Comparison of ENCODE assay signal across 38 cellular contexts in the genomic region with DNA sequence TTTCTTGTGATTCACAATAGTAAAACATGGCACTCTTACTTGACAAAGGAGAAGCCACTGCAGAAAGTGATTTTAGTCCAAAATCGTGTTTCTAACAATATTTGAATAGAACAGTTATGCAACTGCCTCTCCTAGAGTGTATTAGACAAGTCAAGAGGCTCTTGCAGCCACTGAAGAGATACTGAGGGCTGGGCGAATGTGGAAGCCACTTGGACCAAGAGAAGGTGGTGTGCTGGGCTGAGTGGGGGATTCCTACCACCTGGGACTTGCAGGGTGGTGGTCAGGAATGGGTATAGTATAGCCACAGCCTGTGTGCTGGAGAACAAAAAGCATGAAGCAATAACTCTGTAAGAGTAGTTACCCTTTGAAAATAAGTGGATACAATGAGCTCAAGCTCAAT.
"Had no signal": no experiment of that assay in that cellular context is flagged by ENCODE, and none has a peak within 500 bp of the region (broad histone marks: within the 10 kb centered on the region; RNA-seq: fewer than 3 reads in every experiment).

No MANE protein-coding gene starts in this region.

- H3K4me3 ChIP-seq: adrenal gland, body of pancreas, breast epithelium had no signal

- H3K4me1 ChIP-seq: adrenal gland, body of pancreas, breast epithelium had no signal

- H3K27me3 Mint-ChIP-seq: activated T-helper 17 cell treated with anti-CD3 and anti-CD28 coated beads, Interleukin-2, amount 50 U/mL, for 72 hours; central memory CD8-positive, alpha-beta T cell had no signal

- FAIRE-seq: astrocyte, TTC549 had no signal

- H3K27ac Mint-ChIP-seq: activated B cell treated with CpG ODN at 0.5 μM for 24 hours; activated CD4-positive, alpha-beta memory T cell treated with anti-CD3 and anti-CD28 coated beads for 36 hours; activated CD4-positive, alpha-beta T cell treated with anti-CD3 and anti-CD28 coated beads, Interleukin-2, amount 10 ng/mL, durations not matched to agents 24 days and 14 days; activated CD8-positive, alpha-beta T cell treated with anti-CD3 and anti-CD28 coated beads for 36 hours; activated naive CD4-positive, alpha-beta T cell treated with anti-CD3 and anti-CD28 coated beads for 36 hours; activated naive CD4-positive, alpha-beta T cell treated with anti-CD3 and anti-CD28 coated beads, Interleukin-2, amount 50 U/mL, for 72 hours; activated naive CD8-positive, alpha-beta T cell treated with anti-CD3 and anti-CD28 coated beads for 36 hours; activated T-cell treated with anti-CD3 and anti-CD28 coated beads, Interleukin-2, amount 50 U/mL, for 72 hours; activated T-helper 1 cell treated with anti-CD3 and anti-CD28 coated beads, Interleukin-12 subunit alpha, Interleukin-12 subunit beta, Interleukin-2, Interleukin-4 antibody, amounts not matched to agents 30 ng/mL and 10 ng/mL and 1 ng/mL, durations not matched to agents 14 hours and 24 hours and 36 hours; activated T-helper 17 cell treated with anti-CD3 and anti-CD28 coated beads, Interleukin-2, amount 50 U/mL, for 72 hours; T-helper 1 cell treated with Interleukin-12 subunit alpha and Interleukin-12 subunit beta and Interleukin-4 antibody, amounts not matched to agents 30 μg/mL and 1 μg/mL, for 36 hours; T-helper 2 cell treated with Interferon-gamma antibody and Interleukin-4, amounts not matched to agents 5 μg/mL and 100 μg/mL, for 36 hours had no signal

- ATAC-seq: activated CD8-positive, alpha-beta T cell treated with anti-CD3 and anti-CD28 coated beads for 36 hours; activated naive CD4-positive, alpha-beta T cell treated with anti-CD3 and anti-CD28 coated beads, Interleukin-2, amount 50 U/mL, for 72 hours; activated T-cell treated with anti-CD3 and anti-CD28 coated beads, Interleukin-2, amount 50 U/mL, for 4 hours; activated T-cell treated with anti-CD3 and anti-CD28 coated beads, Interleukin-2, amount 50 U/mL, for 72 hours; activated T-helper 17 cell treated with anti-CD3 and anti-CD28 coated beads, Interleukin-2, amount 50 U/mL, for 72 hours; body of pancreas had no signal

- DNase-seq: activated B cell treated with CpG ODN at 0.5 μM for 24 hours; activated CD4-positive, alpha-beta memory T cell treated with anti-CD3 and anti-CD28 coated beads for 36 hours; activated CD4-positive, alpha-beta T cell treated with anti-CD3 and anti-CD28 coated beads for 4 hours; activated CD4-positive, alpha-beta T cell treated with anti-CD3 and anti-CD28 coated beads, Interleukin-2, amount 10 ng/mL, durations not matched to agents 24 days and 14 days; activated CD4-positive, alpha-beta T cell treated with anti-CD3 and anti-CD28 coated beads, Interleukin-2, amount 50 U/mL, for 1 hour; activated CD4-positive, alpha-beta T cell treated with anti-CD3 and anti-CD28 coated beads, Interleukin-2, amount 50 U/mL, for 4 hours; activated CD4-positive, CD25-positive, alpha-beta regulatory T cell treated with anti-CD3 and anti-CD28 coated beads, Interleukin-2, amount 50 U/mL, for 72 hours; activated CD8-positive, alpha-beta memory T cell treated with anti-CD3 and anti-CD28 coated beads, Interleukin-2, amount 50 U/mL, for 4 hours; activated CD8-positive, alpha-beta T cell treated with anti-CD3 and anti-CD28 coated beads for 36 hours; activated effector memory CD4-positive, alpha-beta T cell treated with anti-CD3 and anti-CD28 coated beads, Interleukin-2, amount 50 U/mL, for 16 hours; activated gamma-delta T cell treated with Interleukin-2 at 50 U/mL for 16 hours; activated naive CD4-positive, alpha-beta T cell; activated naive CD4-positive, alpha-beta T cell treated with anti-CD3 and anti-CD28 coated beads for 36 hours; activated naive CD4-positive, alpha-beta T cell treated with anti-CD3 and anti-CD28 coated beads, Interleukin-2, amount 50 U/mL, for 16 hours; activated naive CD8-positive, alpha-beta T cell treated with anti-CD3 and anti-CD28 coated beads for 36 hours; activated T-cell treated with anti-CD3 and anti-CD28 coated beads for 4 hours; activated T-cell treated with anti-CD3 and anti-CD28 coated beads, Interleukin-2, amount 50 U/mL, for 1 hour; activated T-cell treated with anti-CD3 and anti-CD28 coated beads, Interleukin-2, amount 50 U/mL, for 4 hours; activated T-cell treated with anti-CD3 and anti-CD28 coated beads, Interleukin-2, amount 50 U/mL, for 72 hours; adrenal gland; amniotic stem cell; aorta; body of pancreas; brain microvascular endothelial cell; cerebellar nuclear complex; T-helper 1 cell; T-helper 2 cell; T-helper 9 cell had no signal

- H3K36me3 ChIP-seq: adrenal gland, brain microvascular endothelial cell, breast epithelium had no signal

- H3K36me3 Mint-ChIP-seq: activated CD4-positive, alpha-beta memory T cell treated with anti-CD3 and anti-CD28 coated beads for 36 hours; activated naive CD4-positive, alpha-beta T cell treated with anti-CD3 and anti-CD28 coated beads, Interleukin-2, amount 50 U/mL, for 72 hours; activated naive CD8-positive, alpha-beta T cell treated with anti-CD3 and anti-CD28 coated beads for 36 hours had no signal

- H3K9me3 ChIP-seq: adrenal gland, body of pancreas, breast epithelium had no signal

- H3K9me3 Mint-ChIP-seq: activated B cell treated with CpG ODN at 0.5 μM for 24 hours; activated CD4-positive, alpha-beta memory T cell treated with anti-CD3 and anti-CD28 coated beads for 36 hours; activated CD4-positive, alpha-beta T cell treated with anti-CD3 and anti-CD28 coated beads, Interleukin-2, amount 10 ng/mL, durations not matched to agents 24 days and 14 days; activated CD8-positive, alpha-beta T cell treated with anti-CD3 and anti-CD28 coated beads for 36 hours; activated naive CD4-positive, alpha-beta T cell treated with anti-CD3 and anti-CD28 coated beads for 36 hours; activated naive CD4-positive, alpha-beta T cell treated with anti-CD3 and anti-CD28 coated beads, Interleukin-2, amount 50 U/mL, for 72 hours; activated naive CD8-positive, alpha-beta T cell treated with anti-CD3 and anti-CD28 coated beads for 36 hours; activated T-cell treated with anti-CD3 and anti-CD28 coated beads, Interleukin-2, amount 50 U/mL, for 4 hours; activated T-cell treated with anti-CD3 and anti-CD28 coated beads, Interleukin-2, amount 50 U/mL, for 72 hours; activated T-helper 1 cell treated with anti-CD3 and anti-CD28 coated beads, Interleukin-12 subunit alpha, Interleukin-12 subunit beta, Interleukin-2, Interleukin-4 antibody, amounts not matched to agents 30 ng/mL and 10 ng/mL and 1 ng/mL, durations not matched to agents 14 hours and 24 hours and 36 hours; activated T-helper 17 cell treated with anti-CD3 and anti-CD28 coated beads, Interleukin-2, amount 50 U/mL, for 72 hours; central memory CD8-positive, alpha-beta T cell; T-helper 1 cell treated with Interleukin-12 subunit alpha and Interleukin-12 subunit beta and Interleukin-4 antibody, amounts not matched to agents 30 μg/mL and 1 μg/mL, for 36 hours; T-helper 2 cell treated with Interferon-gamma antibody and Interleukin-4, amounts not matched to agents 5 μg/mL and 100 μg/mL, for 36 hours had no signal

- H3K4me3 Mint-ChIP-seq: activated B cell treated with CpG ODN at 0.5 μM for 24 hours; activated CD4-positive, alpha-beta memory T cell treated with anti-CD3 and anti-CD28 coated beads for 36 hours; activated CD4-positive, alpha-beta T cell treated with anti-CD3 and anti-CD28 coated beads, Interleukin-2, amount 10 ng/mL, durations not matched to agents 24 days and 14 days; activated CD8-positive, alpha-beta T cell treated with anti-CD3 and anti-CD28 coated beads for 36 hours; activated naive CD4-positive, alpha-beta T cell treated with anti-CD3 and anti-CD28 coated beads for 36 hours; activated naive CD8-positive, alpha-beta T cell treated with anti-CD3 and anti-CD28 coated beads for 36 hours; activated T-cell treated with anti-CD3 and anti-CD28 coated beads, Interleukin-2, amount 50 U/mL, for 4 hours; activated T-cell treated with anti-CD3 and anti-CD28 coated beads, Interleukin-2, amount 50 U/mL, for 72 hours; activated T-helper 1 cell treated with anti-CD3 and anti-CD28 coated beads, Interleukin-12 subunit alpha, Interleukin-12 subunit beta, Interleukin-2, Interleukin-4 antibody, amounts not matched to agents 30 ng/mL and 10 ng/mL and 1 ng/mL, durations not matched to agents 14 hours and 24 hours and 36 hours; activated T-helper 17 cell treated with anti-CD3 and anti-CD28 coated beads, Interleukin-2, amount 50 U/mL, for 72 hours; central memory CD8-positive, alpha-beta T cell; T-helper 1 cell treated with Interleukin-12 subunit alpha and Interleukin-12 subunit beta and Interleukin-4 antibody, amounts not matched to agents 30 μg/mL and 1 μg/mL, for 36 hours; T-helper 2 cell treated with Interferon-gamma antibody and Interleukin-4, amounts not matched to agents 5 μg/mL and 100 μg/mL, for 36 hours had no signal

- H3K27ac ChIP-seq: adrenal gland, body of pancreas, brain microvascular endothelial cell, breast epithelium, VCaP had no signal

- H3K4me1 Mint-ChIP-seq: activated B cell treated with CpG ODN at 0.5 μM for 24 hours; activated CD4-positive, alpha-beta T cell treated with anti-CD3 and anti-CD28 coated beads, Interleukin-2, amount 10 ng/mL, durations not matched to agents 24 days and 14 days; activated naive CD8-positive, alpha-beta T cell treated with anti-CD3 and anti-CD28 coated beads for 36 hours; activated T-helper 17 cell treated with anti-CD3 and anti-CD28 coated beads, Interleukin-2, amount 50 U/mL, for 72 hours; central memory CD8-positive, alpha-beta T cell had no signal

- H3K27me3 ChIP-seq: adrenal gland, body of pancreas, brain microvascular endothelial cell, breast epithelium had no signal
